In genomic region chr17:21458036-21458435, GRCh38 we compare ENCODE assay signal across 22 cellular contexts.
DNase-seq lines count a peak whose midpoint lies in the region; ATAC-seq and TF ChIP-seq lines count a peak whose summit lies in the region.
"Had no signal": no experiment of that assay in that cellular context is flagged by ENCODE, and none has a peak within 500 bp of the region (broad histone marks: within the 10 kb centered on the region; RNA-seq: fewer than 3 reads in every experiment).

No MANE protein-coding gene starts in this region.

- H3K4me2 ChIP-seq in PC-9 = peak overlapping the region; percentile 60
- H3K4me2 ChIP-seq: smooth muscle cell had no signal

- no peaks in the 10 kb centered on the region; the same call in 1 of the 2 replicates for H3F3A ChIP-seq in PC-9 (ENCODE audit: insufficient read depth, low read depth)

- DNase-seq in H7 = peak; percentile 79
- no peak for DNase-seq in PC-9
- DNase-seq in iPS DF 6.9 (ENCODE audit: low read depth, low spot score) = peak; percentile 5
- no peak for DNase-seq in sciatic nerve (ENCODE audit: low spot score)
- no peak for DNase-seq in NK-92 treated with Interleukin-12 subunit alpha and Interleukin-12 subunit beta, amount 100 ng/mL, for 24 hours (lab: John Stamatoyannopoulos, UW)
- no peak for DNase-seq in heart right ventricle
- DNase-seq: activated CD4-positive, alpha-beta memory T cell treated with anti-CD3 and anti-CD28 coated beads for 36 hours; COR-L47; cortex of kidney; foreskin keratinocyte; islet precursor cell; left ventricle myocardium superior; naive B cell; NCI-H1092 treated with DMSO at 0.1 percent for 48 hours; NCI-H187 treated with DMSO at 0.1 percent for 48 hours; NCI-H526; stimulated activated CD4-positive, alpha-beta T cell treated with anti-CD3 and anti-CD28 coated beads, Interleukin-2, amount 100 ng/mL, for 24 hours; T-cell had no signal

- no CpG with 5 or more reads among the region's 7 CpGs for WGBS in iPS DF 6.9 (ENCODE audit: insufficient coverage, insufficient read length)
- 48 to 52% methylated on average over 7 of the region's 7 CpGs for WGBS in heart right ventricle, 2 donors

- H3K9me2 ChIP-seq in PC-9 (ENCODE audit: insufficient read depth) = no peaks in the 10 kb centered on the region

- H4K20me1 ChIP-seq in PC-9 (ENCODE audit: insufficient read depth) = no peaks in the 10 kb centered on the region
- H4K20me1 ChIP-seq: BLaER1 had no signal

- POLR2A ChIA-PET in PC-9 (lab: Charles Lee; ENCODE audit: unreplicated experiment) = no interaction called here

- no TSS peak for BruUV-seq in PC-9 (replicated peaks; lab: Mats Ljungman, UMichigan)

- no peaks in the 10 kb centered on the region for H3K79me2 ChIP-seq in PC-9 (ENCODE audit: low read depth)

- ATAC-seq in sciatic nerve = peak; percentile 50
- no peak for ATAC-seq in HG03097 (IDR thresholded peaks at IDR 0.05; ENCODE audit: low FRiP score, unreplicated experiment)
- no peak for ATAC-seq in heart right ventricle

- no peaks in the 10 kb centered on the region for H3K9me3 ChIP-seq in PC-9 (ENCODE audit: insufficient read depth, low read depth)
- H3K9me3 ChIP-seq in iPS DF 6.9 (ENCODE audit: control insufficient read depth, insufficient read depth, low read length) = no peaks in the 10 kb centered on the region
- no peaks in the 10 kb centered on the region for H3K9me3 ChIP-seq in heart right ventricle
- H3K9me3 ChIP-seq: BLaER1, esophagus muscularis mucosa had no signal

- H3K4me1 ChIP-seq in PC-9 (replicated peaks; ENCODE audit: insufficient read depth) (peaks cover 10% of the 10 kb centered on the region), iPS DF 6.9 (ENCODE audit: control insufficient read depth, insufficient read depth, low read length) (peaks cover 6% of the 10 kb centered on the region), heart right ventricle (peaks cover 0 to 7% (median 2%) of the 10 kb centered on the region in 9 donors)
- H3K4me1 ChIP-seq: foreskin keratinocyte had no signal

- H3K27ac ChIP-seq in PC-9 = no peak overlapping the region
- H3K27ac ChIP-seq in iPS DF 6.9 (ENCODE audit: low read length) = no peak overlapping the region
- no peak overlapping the region for H3K27ac ChIP-seq in heart right ventricle
- H3K27ac ChIP-seq: BLaER1, foreskin keratinocyte had no signal

- no peak overlapping the region for H2AFZ ChIP-seq in PC-9

- H3K27me3 ChIP-seq in H7 (ENCODE audit: control insufficient read depth, insufficient read depth, low read length) (peaks cover 12% of the 10 kb centered on the region), PC-9 (ENCODE audit: insufficient read depth, low read depth) (peaks cover 14% of the 10 kb centered on the region; the same call in 1 of the 2 replicates), iPS DF 6.9 (ENCODE audit: control insufficient read depth, insufficient read depth, low read length) (no peaks in the 10 kb centered on the region; the same call in 1 of the 2 replicates), heart right ventricle (peaks cover 0 to 13% (median 0%) of the 10 kb centered on the region in 7 donors)

- H3K4me3 ChIP-seq in H7 (ENCODE audit: insufficient read depth, low read depth, low read length) (peak overlapping the region; percentile 25; the same call in 1 of the 2 replicates), PC-9 (no peak overlapping the region), iPS DF 6.9 (ENCODE audit: low read length) (no peak overlapping the region), heart right ventricle (no peak overlapping the region)
- H3K4me3 ChIP-seq: BLaER1, esophagus muscularis mucosa, smooth muscle cell had no signal

- H3K36me3 ChIP-seq in H7 (replicated peaks; ENCODE audit: control insufficient read depth, insufficient read depth, low read length) = no peaks in the 10 kb centered on the region
- no peaks in the 10 kb centered on the region for H3K36me3 ChIP-seq in PC-9 (ENCODE audit: low read depth)
- no peaks in the 10 kb centered on the region for H3K36me3 ChIP-seq in iPS DF 6.9 (ENCODE audit: control insufficient read depth, insufficient read depth, low read length)
- no peaks in the 10 kb centered on the region for H3K36me3 ChIP-seq in heart right ventricle
- H3K36me3 ChIP-seq: BLaER1, esophagus muscularis mucosa had no signal

- CTCF ChIA-PET in PC-9 (lab: Charles Lee) = interaction anchor here (1.4 kb wide), 1 partner anchor 53 kb away, joined by 5 read pairs; no protein-coding TSS in a partner anchor

- intact Hi-C loops in PC-9 (cut with micrococcal nuclease; ENCODE audit: unreplicated experiment) = loop anchor here (5.0 kb wide), 2 partner anchors 56 to 136 kb away; no protein-coding TSS in a partner anchor
- intact Hi-C loops in sciatic nerve (cut with DNase I) = loop anchor here (5.0 kb wide), 1 partner anchor 54 kb away; no protein-coding TSS in a partner anchor
- intact Hi-C loops in heart right ventricle (cut with DNase I) = loop anchor here (2.0 to 10.0 kb wide), 9 partner anchors 49 to 343 kb away; partner anchors contain the start of genes DHRS7B (in 4 of the 10) and MAP2K3 (in 3 of the 10)

- no peak for TF ChIP-seq CTCF in PC-9 (conservative IDR thresholded peaks at IDR 0.05)
- no peak for TF ChIP-seq CTCF in heart right ventricle (IDR thresholded peaks at IDR 0.05)

Comparison
In these comparisons a context has a peak if more than half of its experiments do, and no peak if none do; other contexts are left out.
1. DNase-seq: peak in H7 (single experiment) and iPS DF 6.9 (single experiment); none in PC-9 (0 of 2), sciatic nerve (single experiment), NK-92 treated with Interleukin-12 subunit alpha and Interleukin-12 subunit beta, amount 100 ng/mL, for 24 hours (single experiment) and heart right ventricle (0 of 2).